9 cellular contexts compared by ENCODE assay signal in the genomic region with DNA sequence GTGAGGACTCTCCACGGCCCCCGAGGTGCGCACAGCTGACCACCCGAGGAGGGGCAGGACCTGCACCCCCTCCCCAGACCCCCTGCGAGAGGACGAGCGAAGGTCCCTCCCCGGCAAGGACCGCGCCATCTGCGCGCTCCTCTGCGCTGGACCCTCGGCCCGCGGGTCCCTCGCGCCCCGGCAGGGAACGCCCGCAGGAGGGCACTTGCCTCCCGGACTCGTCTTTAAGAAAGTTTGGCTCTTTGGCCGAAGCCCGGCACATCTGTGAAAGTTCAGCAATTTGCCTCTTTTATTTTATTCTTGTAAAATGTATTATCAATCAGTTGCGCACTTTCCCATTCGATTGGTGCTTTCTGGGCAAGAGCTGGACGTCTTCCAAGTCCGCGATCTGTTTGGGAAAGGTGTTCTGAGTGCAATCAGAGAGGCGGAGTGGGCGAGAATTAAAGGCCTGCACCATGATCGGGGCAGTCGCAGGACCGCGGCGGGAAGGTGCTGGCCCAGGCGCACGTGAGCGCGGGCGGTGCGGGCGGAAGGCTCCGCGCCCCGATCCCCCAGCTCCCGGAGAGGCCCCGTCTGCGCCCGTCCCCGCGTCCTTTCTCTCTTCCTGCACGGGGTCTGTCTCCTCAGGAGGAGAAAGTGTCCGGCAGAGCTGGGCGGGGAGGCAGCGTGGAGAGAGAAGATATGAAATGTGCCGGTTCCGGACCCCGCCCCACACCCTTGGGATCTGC. TPM values are rescaled to one million over a fixed set of nuclear protein-coding genes. Genes with fewer than 3 reads are reported as not detected.
DNase-seq lines count a peak whose midpoint lies in the region; ATAC-seq, FAIRE-seq and TF ChIP-seq lines count a peak whose summit lies in the region.
"Had no signal": no experiment of that assay in that cellular context is flagged by ENCODE, and none has a peak within 500 bp of the region (broad histone marks: within the 10 kb centered on the region; RNA-seq: fewer than 3 reads in every experiment).

No MANE protein-coding gene starts in this region.

- no peaks in the 10 kb centered on the region for H3K36me3 ChIP-seq in DOHH2 (ENCODE audit: control insufficient read depth, low read length)
- H3K36me3 ChIP-seq in Panc1 (ENCODE audit: control insufficient read depth, insufficient read depth, low read length), result no peaks in the 10 kb centered on the region
- H3K36me3 ChIP-seq in H1 (ENCODE audit: control insufficient read depth in 2 of 4, insufficient read depth in 4 of 4, low read length in 3 of 4), result no peaks in the 10 kb centered on the region
- no peaks in the 10 kb centered on the region for H3K36me3 ChIP-seq in mucosa of rectum (ENCODE audit: control insufficient read depth in 2 of 2, insufficient read depth in 2 of 2, low read length in 2 of 2)

- no peak overlapping the region for H4K91ac ChIP-seq in H1 (replicated peaks; ENCODE audit: insufficient read length, low read length)

- no peak overlapping the region for H2BK15ac ChIP-seq in H1 (ENCODE audit: low read length)

- TF ChIP-seq CTCF in DOHH2 (IDR thresholded peaks at IDR 0.05; ENCODE audit: low read depth, low read length, poor library complexity, severe bottlenecking) (no peak), Panc1 (IDR thresholded peaks at IDR 0.05) (no peak), H1 (IDR thresholded peaks at IDR 0.05; ENCODE audit: control extremely low read depth in 1 of 3, insufficient read depth in 1 of 3, low read depth in 1 of 3, low read length in 3 of 3) (no peak)

- peaks cover 19% of the 10 kb centered on the region for H3K27me3 ChIP-seq in DOHH2 (ENCODE audit: control insufficient read depth, low read length)
- H3K27me3 ChIP-seq in Panc1 (ENCODE audit: control insufficient read depth, insufficient read depth, low read length), result peaks cover 16% of the 10 kb centered on the region
- peaks cover 9 to 48% (median 33%) of the 10 kb centered on the region in 4 experiments for H3K27me3 ChIP-seq in H1 (replicated peaks in 1 of 4; ENCODE audit: control insufficient read depth in 3 of 4, extremely low read depth in 1 of 4, insufficient read depth in 3 of 4, low read length in 3 of 4)
- H3K27me3 ChIP-seq in mucosa of rectum (ENCODE audit: control insufficient read depth in 2 of 2, insufficient read depth in 2 of 2, low read length in 2 of 2), result peaks cover 16 to 29% of the 10 kb centered on the region in 2 donors

- peak; percentile 67 for ATAC-seq in Panc1
- no peak for ATAC-seq in GM19035 (IDR thresholded peaks at IDR 0.05; ENCODE audit: unreplicated experiment)
- no peak for ATAC-seq in GM21737 (IDR thresholded peaks at IDR 0.05; ENCODE audit: unreplicated experiment)

- TF ChIP-seq EP300 in H1 (IDR thresholded peaks at IDR 0.05; ENCODE audit: borderline replicate concordance in 1 of 2, low read depth in 2 of 2, low read length in 2 of 2), result no peak

- no peaks in the 10 kb centered on the region for H3K79me1 ChIP-seq in H1 (ENCODE audit: low read depth, low read length)

- no peak overlapping the region; the same call in none of the 2 replicates for H3K18ac ChIP-seq in H1 (ENCODE audit: extremely low read depth, low read length)

- H4K8ac ChIP-seq in H1 (ENCODE audit: extremely low read depth, insufficient read depth, low read length), result no peak overlapping the region

- in situ Hi-C loops in Panc1 (cut with HindIII; ENCODE audit: low pct_unique_long_range_greater_than_20kb, low sequenced_read_pairs), result no loop called here

- H3K9ac ChIP-seq in H1 (replicated peaks in 1 of 4; ENCODE audit: extremely low read depth in 1 of 4, low read depth in 3 of 4, low read length in 3 of 4), result no peak overlapping the region
- H3K9ac ChIP-seq in mucosa of rectum (ENCODE audit: low read depth in 1 of 2, low read length in 2 of 2), result peak overlapping the region; percentile 12 to 32

- H3K4ac ChIP-seq in H1 (replicated peaks; ENCODE audit: insufficient read length, low read depth, low read length), result no peak overlapping the region

- WGBS in H1 (ENCODE audit: extremely low coverage in 1 of 2, insufficient coverage in 1 of 2, insufficient read length in 1 of 2, insufficient replicate concordance in 2 of 2, low coverage in 1 of 2, low lambda C conversion rate in 2 of 2, missing lambda C conversion rate in 1 of 2), 2 experiments, result 2% methylated on average over 54 of the region's 60 CpGs; no CpG with 5 or more reads in 1 of the 2 experiments

- 0 out of 2 replicates have a peak overlapping the region, but pooled peaks have one; percentile 9 for H2BK5ac ChIP-seq in H1 (ENCODE audit: low read depth, low read length)

- no peaks in the 10 kb centered on the region for H3K9me2 ChIP-seq in DOHH2 (replicated peaks; ENCODE audit: control insufficient read depth, low read length)

- no peak overlapping the region for H2AK5ac ChIP-seq in H1 (ENCODE audit: low read depth, low read length)

- H2BK12ac ChIP-seq in H1 (ENCODE audit: low read depth, low read length), result no peak overlapping the region

- H4K20me1 ChIP-seq in DOHH2 (ENCODE audit: control insufficient read depth, insufficient read depth, low read depth, low read length) (no peaks in the 10 kb centered on the region), H1 (replicated peaks in 1 of 2; ENCODE audit: control insufficient read depth in 1 of 2, insufficient read depth in 2 of 2, low read length in 2 of 2) (peaks cover 2 to 5% of the 10 kb centered on the region in 2 experiments)

- H3K27ac ChIP-seq in DOHH2 (ENCODE audit: low read depth, low read length), result no peak overlapping the region
- H3K27ac ChIP-seq in Panc1 (ENCODE audit: low read length), result no peak overlapping the region
- H3K27ac ChIP-seq in H1 (ENCODE audit: low read depth, low read length), result no peak overlapping the region
- peak overlapping the region in 1 of 2 donors; percentile 38 for H3K27ac ChIP-seq in mucosa of rectum (ENCODE audit: low read depth in 2 of 2, low read length in 2 of 2)

- BruUV-seq in Panc1 (replicated peaks; lab: Mats Ljungman, UMichigan), result no TSS peak

- H3K56ac ChIP-seq in H1 (replicated peaks; ENCODE audit: insufficient read length, low read depth, low read length), result peak overlapping the region; percentile 40

- H4K5ac ChIP-seq in H1 (ENCODE audit: insufficient read length, low read depth, low read length), result no peak overlapping the region

- H3K4me3 ChIP-seq in DOHH2 (ENCODE audit: low read length), result no peak overlapping the region
- peak overlapping the region; percentile 43 to 63 for H3K4me3 ChIP-seq in Panc1 (ENCODE audit: low read depth in 2 of 2, low read length in 2 of 2)
- H3K4me3 ChIP-seq in H1 (ENCODE audit: extremely low read depth in 1 of 4, insufficient read depth in 2 of 4, low read depth in 3 of 4, low read length in 4 of 4), result peak overlapping the region; percentile 42 to 65 (median 54); a peak in 7 of 8 replicates
- H3K4me3 ChIP-seq in mucosa of rectum (ENCODE audit: low read length in 2 of 2), result peak overlapping the region; percentile 57 to 71

- TF ChIP-seq RAD21 in H1 (IDR thresholded peaks at IDR 0.05 in 1 of 2, conservative IDR thresholded peaks at IDR 0.05 in 1 of 2; ENCODE audit: low read depth in 2 of 2, low read length in 2 of 2), result no peak; a peak in 1 of 4 replicates

- H3K4me1 ChIP-seq in DOHH2 (ENCODE audit: control insufficient read depth, low read length) (no peaks in the 10 kb centered on the region), Panc1 (ENCODE audit: control insufficient read depth, insufficient read depth, low read length) (no peaks in the 10 kb centered on the region; the same call in 1 of the 2 replicates), H1 (replicated peaks in 1 of 4; ENCODE audit: control insufficient read depth in 3 of 4, insufficient read depth in 4 of 4, low read length in 3 of 4) (peaks cover 6 to 18% (median 14%) of the 10 kb centered on the region in 4 experiments), mucosa of rectum (ENCODE audit: control insufficient read depth in 2 of 2, insufficient read depth in 2 of 2, low read length in 2 of 2) (peaks cover 10% of the 10 kb centered on the region in 2 donors)

- intact Hi-C loops in Panc1 (cut with micrococcal nuclease; ENCODE audit: unreplicated experiment), result loop anchor here (2.0 to 5.0 kb wide), 2 partner anchors 42 to 117 kb away; no protein-coding TSS in a partner anchor

- TF ChIP-seq POLR2A in H1 (IDR thresholded peaks at IDR 0.05; ENCODE audit: control extremely low read depth in 1 of 2, low read depth in 2 of 2, low read length in 2 of 2), result no peak

- no peak for FAIRE-seq in H1 (lab: Jason Lieb, UNC)

- DNase-seq in Panc1 (ENCODE audit: low read depth, low spot score) (no peak), H1 (ENCODE audit: low read depth in 1 of 2, low spot score in 2 of 2) (peak in 1 of 2 experiments; percentile 74), NOMO-1 treated with dmso at 0.1 percent for 144 hours (lab: John Stamatoyannopoulos, UW; ENCODE audit: unreplicated experiment) (no peak), activated gamma-delta T cell treated with Interleukin-2 at 50 U/mL for 16 hours (no peak)

- H3K9me3 ChIP-seq in DOHH2 (ENCODE audit: control insufficient read depth, insufficient read depth, low read length) (no peaks in the 10 kb centered on the region), Panc1 (ENCODE audit: control insufficient read depth, insufficient read depth, low read depth, low read length) (no peaks in the 10 kb centered on the region), H1 (ENCODE audit: insufficient read depth in 2 of 2, low read depth in 1 of 2, low read length in 1 of 2) (peaks cover 0 to 4% of the 10 kb centered on the region in 2 experiments; a peak in 1 of 4 replicates), mucosa of rectum (ENCODE audit: control insufficient read depth in 2 of 2, low read length in 2 of 2) (no peaks in the 10 kb centered on the region)

- CTCF ChIA-PET in Panc1 (lab: Charles Lee), result no interaction called here
- CTCF ChIA-PET in H1 (lab: Charles Lee; ENCODE audit: partially characterized antibody), result interaction anchor here (0.8 to 3.1 kb wide), 25 partner anchors 9 to 344 kb away, joined by 3 to 17 read pairs (median 4); no protein-coding TSS in a partner anchor

- 0 out of 2 replicates have a peak overlapping the region, but pooled peaks have one; percentile 10 for H2BK20ac ChIP-seq in H1 (ENCODE audit: low read length)

- POLR2A ChIA-PET in Panc1 (lab: Charles Lee) (interaction anchor here (0.7 kb wide), 1 partner anchor 344 kb away, joined by 3 read pairs; no protein-coding TSS in a partner anchor), H1 (lab: Charles Lee; ENCODE audit: partially characterized antibody) (interaction anchor here (1.0 to 1.7 kb wide), 4 partner anchors 20 to 244 kb away, joined by 3 to 4 read pairs (median 3); no protein-coding TSS in a partner anchor)

- H3F3A ChIP-seq in DOHH2 (ENCODE audit: control insufficient read depth, insufficient read depth), result 0 out of 2 replicates have a peak, but pooled peaks cover 2% of the 10 kb centered on the region

- no peak overlapping the region for H3K23ac ChIP-seq in H1 (ENCODE audit: insufficient read length)

- no peak overlapping the region for H3K14ac ChIP-seq in H1 (ENCODE audit: insufficient read length)

- H3K23me2 ChIP-seq in H1 (ENCODE audit: low read depth, low read length), result peaks cover 8% of the 10 kb centered on the region; the same call in 1 of the 2 replicates

- no peaks in the 10 kb centered on the region for H3K79me2 ChIP-seq in DOHH2 (ENCODE audit: control insufficient read depth, low read length)
- H3K79me2 ChIP-seq in H1 (ENCODE audit: control insufficient read depth in 1 of 2, insufficient read depth in 2 of 2, low read length in 2 of 2), result no peaks in the 10 kb centered on the region

- H2BK120ac ChIP-seq in H1 (replicated peaks; ENCODE audit: low read depth, low read length), result no peak overlapping the region

- H3K4me2 ChIP-seq in DOHH2 (ENCODE audit: low read length), result peak overlapping the region; percentile 31; the same call in 1 of the 2 replicates
- peak overlapping the region; percentile 85 to 96 for H3K4me2 ChIP-seq in H1 (ENCODE audit: insufficient read depth in 1 of 2, low read depth in 2 of 2, low read length in 2 of 2)

- H2AFZ ChIP-seq in H1 (ENCODE audit: low read length), result peak overlapping the region; percentile 55; the same call in 1 of the 2 replicates

RNA-seq across cellular contexts. Expression of a gene that starts 1.6 kb away (rescaled TPM):
- total RNA-seq in Panc1 (2021; ENCODE audit: unreplicated experiment), result not detected
- not detected for polyA plus RNA-seq in Panc1 (2012; ENCODE audit: insufficient read length)
- 10.4 and 11.5 TPM in 2 replicates for total RNA-seq in H1 (2021; fragmentation: NEBNext Ultra II Directional; extraction: Animal tissue kit (Norgen Biotek cat#: 25700))
- polyA plus RNA-seq in H1 (2011; rRNA removed), result 4.3 and 4.6 TPM in 2 replicates
- 5.4 TPM for polyA plus RNA-seq in H1 (2011; cell fraction: cytosol; rRNA removed)
- polyA plus RNA-seq in H1 (2011; cell fraction: nucleus; rRNA removed), result 7.2 TPM
- polyA plus RNA-seq in H1 (2012, experiment 1 of 2), result 4.5 to 6.0 TPM (median 4.9 TPM) in 4 replicates
- 2.0 TPM for polyA plus RNA-seq in H1 (2012, experiment 2 of 2)
- 11.7 TPM for polyA plus RNA-seq in H1 (2013, experiment 1 of 2)
- 12.0 TPM for polyA plus RNA-seq in H1 (2013, experiment 2 of 2)
- 2.8 and 4.6 TPM in 2 replicates for polyA minus RNA-seq in H1 (2011; rRNA and poly(A)+ RNA removed)
- polyA minus RNA-seq in H1 (2011; cell fraction: cytosol; rRNA and poly(A)+ RNA removed), result 6.0 TPM
- polyA minus RNA-seq in H1 (2011; cell fraction: nucleus; rRNA and poly(A)+ RNA removed), result 7.4 TPM
- total RNA-seq: pulmonary artery endothelial cell had no signal

RNA-seq across cellular contexts. Expression of a gene that starts 24.8 kb away (rescaled TPM):
- total RNA-seq in Panc1 (2021; ENCODE audit: unreplicated experiment), result 90.9 TPM
- 95.1 TPM for polyA plus RNA-seq in Panc1 (2012; ENCODE audit: insufficient read length)
- 150 and 155 TPM in 2 replicates for total RNA-seq in H1 (2021; fragmentation: NEBNext Ultra II Directional; extraction: Animal tissue kit (Norgen Biotek cat#: 25700))
- polyA plus RNA-seq in H1 (2011; rRNA removed), result 78.7 and 115 TPM in 2 replicates
- 169 TPM for polyA plus RNA-seq in H1 (2011; cell fraction: cytosol; rRNA removed)
- 96.8 TPM for polyA plus RNA-seq in H1 (2011; cell fraction: nucleus; rRNA removed)
- polyA plus RNA-seq in H1 (2012, experiment 1 of 2), result 165 to 214 TPM (median 182 TPM) in 4 replicates
- 60.1 TPM for polyA plus RNA-seq in H1 (2012, experiment 2 of 2)
- 107 TPM for polyA plus RNA-seq in H1 (2013, experiment 1 of 2)
- 106 TPM for polyA plus RNA-seq in H1 (2013, experiment 2 of 2)
- polyA minus RNA-seq in H1 (2011; rRNA and poly(A)+ RNA removed), result 107 and 121 TPM in 2 replicates
- polyA minus RNA-seq in H1 (2011; cell fraction: cytosol; rRNA and poly(A)+ RNA removed), result 83.2 TPM
- 78.8 TPM for polyA minus RNA-seq in H1 (2011; cell fraction: nucleus; rRNA and poly(A)+ RNA removed)

RNA-seq across cellular contexts. Expression of a gene that starts 25.7 kb away (rescaled TPM):
- total RNA-seq in Panc1 (2021; ENCODE audit: unreplicated experiment), result 28.4 TPM
- 13.8 TPM for polyA plus RNA-seq in Panc1 (2012; ENCODE audit: insufficient read length)
- total RNA-seq in H1 (2021; fragmentation: NEBNext Ultra II Directional; extraction: Animal tissue kit (Norgen Biotek cat#: 25700)), result 31.4 and 37.2 TPM in 2 replicates
- 12.9 and 13.6 TPM in 2 replicates for polyA plus RNA-seq in H1 (2011; rRNA removed)
- polyA plus RNA-seq in H1 (2011; cell fraction: cytosol; rRNA removed), result 22.5 TPM
- 28.4 TPM for polyA plus RNA-seq in H1 (2011; cell fraction: nucleus; rRNA removed)
- polyA plus RNA-seq in H1 (2012, experiment 1 of 2), result 24.6 to 32.5 TPM (median 25.7 TPM) in 4 replicates
- polyA plus RNA-seq in H1 (2012, experiment 2 of 2), result 5.9 TPM
- polyA plus RNA-seq in H1 (2013, experiment 1 of 2), result 27.9 TPM
- polyA plus RNA-seq in H1 (2013, experiment 2 of 2), result 26.7 TPM
- 18.9 and 19.0 TPM in 2 replicates for polyA minus RNA-seq in H1 (2011; rRNA and poly(A)+ RNA removed)
- 15.1 TPM for polyA minus RNA-seq in H1 (2011; cell fraction: cytosol; rRNA and poly(A)+ RNA removed)
- 44.6 TPM for polyA minus RNA-seq in H1 (2011; cell fraction: nucleus; rRNA and poly(A)+ RNA removed)

Comparison
In these comparisons a context has a peak if more than half of its experiments do, and no peak if none do; other contexts are left out.
1. H3K9ac ChIP-seq: peak in mucosa of rectum (2 of 2); none in H1 (0 of 4).